Comparison of ENCODE assay signal across 1 cellular context in the genomic region with DNA sequence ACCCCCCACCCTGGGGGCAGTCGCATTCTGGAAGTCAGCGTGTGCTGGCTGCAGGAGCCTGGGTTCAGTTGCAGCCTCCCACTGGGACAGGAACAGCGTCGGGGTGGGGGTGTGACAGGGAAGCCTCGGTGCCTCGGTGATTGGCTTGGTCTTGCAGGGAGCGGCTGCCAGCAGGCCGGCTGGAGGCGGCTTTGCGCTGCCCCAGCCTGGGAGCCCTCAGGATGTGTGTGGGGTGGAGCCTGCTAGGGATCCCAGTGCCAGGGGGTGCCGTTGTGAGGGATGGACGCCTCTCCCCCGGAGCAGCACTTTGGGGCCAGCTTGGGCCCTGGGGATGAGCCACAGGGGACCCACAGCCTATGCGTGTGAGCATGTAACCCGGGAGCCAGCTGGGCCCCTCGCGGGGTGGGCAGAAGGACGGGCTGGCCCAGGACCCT.
TF ChIP-seq lines count a peak whose summit lies in the region.

No MANE protein-coding gene starts in this region.

TF ChIP-seq in H1, 55 proteins besides CTCF, POLR2A, EP300 and RAD21 (continued from another document):
- TF ChIP-seq, protein P1, sequence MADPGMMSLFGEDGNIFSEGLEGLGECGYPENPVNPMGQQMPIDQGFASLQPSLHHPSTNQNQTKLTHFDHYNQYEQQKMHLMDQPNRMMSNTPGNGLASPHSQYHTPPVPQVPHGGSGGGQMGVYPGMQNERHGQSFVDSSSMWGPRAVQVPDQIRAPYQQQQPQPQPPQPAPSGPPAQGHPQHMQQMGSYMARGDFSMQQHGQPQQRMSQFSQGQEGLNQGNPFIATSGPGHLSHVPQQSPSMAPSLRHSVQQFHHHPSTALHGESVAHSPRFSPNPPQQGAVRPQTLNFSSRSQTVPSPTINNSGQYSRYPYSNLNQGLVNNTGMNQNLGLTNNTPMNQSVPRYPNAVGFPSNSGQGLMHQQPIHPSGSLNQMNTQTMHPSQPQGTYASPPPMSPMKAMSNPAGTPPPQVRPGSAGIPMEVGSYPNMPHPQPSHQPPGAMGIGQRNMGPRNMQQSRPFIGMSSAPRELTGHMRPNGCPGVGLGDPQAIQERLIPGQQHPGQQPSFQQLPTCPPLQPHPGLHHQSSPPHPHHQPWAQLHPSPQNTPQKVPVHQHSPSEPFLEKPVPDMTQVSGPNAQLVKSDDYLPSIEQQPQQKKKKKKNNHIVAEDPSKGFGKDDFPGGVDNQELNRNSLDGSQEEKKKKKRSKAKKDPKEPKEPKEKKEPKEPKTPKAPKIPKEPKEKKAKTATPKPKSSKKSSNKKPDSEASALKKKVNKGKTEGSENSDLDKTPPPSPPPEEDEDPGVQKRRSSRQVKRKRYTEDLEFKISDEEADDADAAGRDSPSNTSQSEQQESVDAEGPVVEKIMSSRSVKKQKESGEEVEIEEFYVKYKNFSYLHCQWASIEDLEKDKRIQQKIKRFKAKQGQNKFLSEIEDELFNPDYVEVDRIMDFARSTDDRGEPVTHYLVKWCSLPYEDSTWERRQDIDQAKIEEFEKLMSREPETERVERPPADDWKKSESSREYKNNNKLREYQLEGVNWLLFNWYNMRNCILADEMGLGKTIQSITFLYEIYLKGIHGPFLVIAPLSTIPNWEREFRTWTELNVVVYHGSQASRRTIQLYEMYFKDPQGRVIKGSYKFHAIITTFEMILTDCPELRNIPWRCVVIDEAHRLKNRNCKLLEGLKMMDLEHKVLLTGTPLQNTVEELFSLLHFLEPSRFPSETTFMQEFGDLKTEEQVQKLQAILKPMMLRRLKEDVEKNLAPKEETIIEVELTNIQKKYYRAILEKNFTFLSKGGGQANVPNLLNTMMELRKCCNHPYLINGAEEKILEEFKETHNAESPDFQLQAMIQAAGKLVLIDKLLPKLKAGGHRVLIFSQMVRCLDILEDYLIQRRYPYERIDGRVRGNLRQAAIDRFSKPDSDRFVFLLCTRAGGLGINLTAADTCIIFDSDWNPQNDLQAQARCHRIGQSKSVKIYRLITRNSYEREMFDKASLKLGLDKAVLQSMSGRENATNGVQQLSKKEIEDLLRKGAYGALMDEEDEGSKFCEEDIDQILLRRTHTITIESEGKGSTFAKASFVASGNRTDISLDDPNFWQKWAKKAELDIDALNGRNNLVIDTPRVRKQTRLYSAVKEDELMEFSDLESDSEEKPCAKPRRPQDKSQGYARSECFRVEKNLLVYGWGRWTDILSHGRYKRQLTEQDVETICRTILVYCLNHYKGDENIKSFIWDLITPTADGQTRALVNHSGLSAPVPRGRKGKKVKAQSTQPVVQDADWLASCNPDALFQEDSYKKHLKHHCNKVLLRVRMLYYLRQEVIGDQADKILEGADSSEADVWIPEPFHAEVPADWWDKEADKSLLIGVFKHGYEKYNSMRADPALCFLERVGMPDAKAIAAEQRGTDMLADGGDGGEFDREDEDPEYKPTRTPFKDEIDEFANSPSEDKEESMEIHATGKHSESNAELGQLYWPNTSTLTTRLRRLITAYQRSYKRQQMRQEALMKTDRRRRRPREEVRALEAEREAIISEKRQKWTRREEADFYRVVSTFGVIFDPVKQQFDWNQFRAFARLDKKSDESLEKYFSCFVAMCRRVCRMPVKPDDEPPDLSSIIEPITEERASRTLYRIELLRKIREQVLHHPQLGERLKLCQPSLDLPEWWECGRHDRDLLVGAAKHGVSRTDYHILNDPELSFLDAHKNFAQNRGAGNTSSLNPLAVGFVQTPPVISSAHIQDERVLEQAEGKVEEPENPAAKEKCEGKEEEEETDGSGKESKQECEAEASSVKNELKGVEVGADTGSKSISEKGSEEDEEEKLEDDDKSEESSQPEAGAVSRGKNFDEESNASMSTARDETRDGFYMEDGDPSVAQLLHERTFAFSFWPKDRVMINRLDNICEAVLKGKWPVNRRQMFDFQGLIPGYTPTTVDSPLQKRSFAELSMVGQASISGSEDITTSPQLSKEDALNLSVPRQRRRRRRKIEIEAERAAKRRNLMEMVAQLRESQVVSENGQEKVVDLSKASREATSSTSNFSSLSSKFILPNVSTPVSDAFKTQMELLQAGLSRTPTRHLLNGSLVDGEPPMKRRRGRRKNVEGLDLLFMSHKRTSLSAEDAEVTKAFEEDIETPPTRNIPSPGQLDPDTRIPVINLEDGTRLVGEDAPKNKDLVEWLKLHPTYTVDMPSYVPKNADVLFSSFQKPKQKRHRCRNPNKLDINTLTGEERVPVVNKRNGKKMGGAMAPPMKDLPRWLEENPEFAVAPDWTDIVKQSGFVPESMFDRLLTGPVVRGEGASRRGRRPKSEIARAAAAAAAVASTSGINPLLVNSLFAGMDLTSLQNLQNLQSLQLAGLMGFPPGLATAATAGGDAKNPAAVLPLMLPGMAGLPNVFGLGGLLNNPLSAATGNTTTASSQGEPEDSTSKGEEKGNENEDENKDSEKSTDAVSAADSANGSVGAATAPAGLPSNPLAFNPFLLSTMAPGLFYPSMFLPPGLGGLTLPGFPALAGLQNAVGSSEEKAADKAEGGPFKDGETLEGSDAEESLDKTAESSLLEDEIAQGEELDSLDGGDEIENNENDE (IDR thresholded peaks at IDR 0.05; ENCODE audit: insufficient replicate concordance, low read length): no peak
- TF ChIP-seq SP1 (IDR thresholded peaks at IDR 0.05; ENCODE audit: low read depth, low read length) (no peak), TAF1 (IDR thresholded peaks at IDR 0.05; ENCODE audit: low read depth, low read length) (peak; percentile 18; the same call in 1 of the 2 replicates), KDM4A (IDR thresholded peaks at IDR 0.05; ENCODE audit: low read depth, low read length, severe bottlenecking) (peak; percentile 34), TBP (IDR thresholded peaks at IDR 0.05; ENCODE audit: low read depth, low read length) (no peak), SIN3A (conservative IDR thresholded peaks at IDR 0.05 in 1 of 2, IDR thresholded peaks at IDR 0.05 in 1 of 2; ENCODE audit: low read depth in 1 of 2, low read length in 2 of 2) (no peak)
- TF ChIP-seq, protein P2, sequence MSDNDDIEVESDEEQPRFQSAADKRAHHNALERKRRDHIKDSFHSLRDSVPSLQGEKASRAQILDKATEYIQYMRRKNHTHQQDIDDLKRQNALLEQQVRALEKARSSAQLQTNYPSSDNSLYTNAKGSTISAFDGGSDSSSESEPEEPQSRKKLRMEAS (IDR thresholded peaks at IDR 0.05): peak; percentile 49; the same call in 1 of the 2 replicates
- TF ChIP-seq, protein P3, sequence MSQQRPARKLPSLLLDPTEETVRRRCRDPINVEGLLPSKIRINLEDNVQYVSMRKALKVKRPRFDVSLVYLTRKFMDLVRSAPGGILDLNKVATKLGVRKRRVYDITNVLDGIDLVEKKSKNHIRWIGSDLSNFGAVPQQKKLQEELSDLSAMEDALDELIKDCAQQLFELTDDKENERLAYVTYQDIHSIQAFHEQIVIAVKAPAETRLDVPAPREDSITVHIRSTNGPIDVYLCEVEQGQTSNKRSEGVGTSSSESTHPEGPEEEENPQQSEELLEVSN (IDR thresholded peaks at IDR 0.05): no peak
TF ChIP-seq in H1: peak in this region for 4.
